Comparison of ENCODE assay signal across 28 cellular contexts in genomic region chr1:238241607-238242006, GRCh38.
"Had no signal": no experiment of that assay in that cellular context is flagged by ENCODE, and none has a peak within 500 bp of the region (broad histone marks: within the 10 kb centered on the region; RNA-seq: fewer than 3 reads in every experiment).

No MANE protein-coding gene starts in this region.

- H3K36me3 ChIP-seq: SJSA1 had no signal

- H3K4me1 ChIP-seq: SJSA1 had no signal

- FAIRE-seq: HepG2, RCC 7860 had no signal

- H3K27me3 ChIP-seq: SJSA1 had no signal

- H3K4me3 ChIP-seq: PC-9, SJSA1, SK-N-MC had no signal

- DNase-seq: IMR-90; Kasumi-1; KG1; NCI-H1048; NCI-H1105; NCI-H1417; NCI-H1436 treated with DMSO at 0.1 percent for 48 hours; NCI-H1694; NCI-H187 treated with DMSO at 0.1 percent for 48 hours; NCI-H2029 treated with DMSO at 0.1 percent for 48 hours; NCI-H2107; NCI-H2171; NCI-H226; NCI-H446; NCI-H510A; NCI-H524 treated with DMSO at 0.1 percent for 48 hours; NCI-H69; NCI-H774; NK-92 treated with Interleukin-12 subunit alpha and Interleukin-12 subunit beta, amount 100 ng/mL, for 24 hours; OCI-M1; PC-9; Right ventricle myocardium superior; RPMI8226; SIG-M5 had no signal

- H3K4me2 ChIP-seq: PC-9 had no signal

- ATAC-seq: HepG2 had no signal

- H2AFZ ChIP-seq: PC-9 had no signal

- H3K27ac ChIP-seq: PC-9, SJSA1, SK-N-MC had no signal
